In the genomic region with DNA sequence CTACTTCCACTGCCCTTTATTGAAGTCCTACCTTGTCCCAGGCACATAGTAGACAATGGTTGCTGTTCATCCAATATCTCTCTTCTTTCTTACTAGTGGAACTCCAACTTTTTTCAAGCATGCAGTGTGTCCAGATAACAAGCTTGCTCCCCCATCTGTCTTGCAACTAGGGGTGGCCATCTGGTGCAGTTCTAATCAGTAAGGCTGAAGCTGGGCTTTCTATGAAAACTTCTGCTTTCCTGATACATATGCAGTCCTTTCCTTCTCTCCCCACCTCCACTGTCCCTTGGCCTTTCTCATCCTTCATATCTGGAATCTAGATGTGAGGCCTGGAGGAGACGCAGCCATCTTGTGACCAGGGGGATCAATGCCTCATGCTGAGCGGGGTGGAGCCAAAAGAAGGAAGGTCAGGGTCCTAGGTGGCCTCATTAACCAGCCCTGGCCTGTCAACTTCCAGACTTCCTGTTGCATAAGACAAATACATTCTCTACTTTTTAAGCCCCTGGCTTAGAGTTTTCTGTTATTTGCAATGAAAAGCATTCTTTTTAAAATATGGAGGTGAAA, we compare ENCODE assay signal across 2 cellular contexts.
TF ChIP-seq lines count a peak whose summit lies in the region.

No MANE protein-coding gene starts in this region.

TF ChIP-seq in HepG2, 621 proteins besides CTCF, POLR2A, EP300 and RAD21 (continues in another document):
- TF ChIP-seq TMF1 (CRISPR knock-in tag; IDR thresholded peaks at IDR 0.05; ENCODE audit: low read depth) = no peak
- no peak for TF ChIP-seq TEAD3 (CRISPR knock-in tag; optimal IDR thresholded peaks at IDR 0.05; ENCODE audit: borderline replicate concordance)
- peak; percentile 48; the same call in 1 of the 2 replicates for TF ChIP-seq SPEN (CRISPR knock-in tag; IDR thresholded peaks at IDR 0.05; ENCODE audit: low read depth)
- no peak for TF ChIP-seq ZNF329 (CRISPR knock-in tag; IDR thresholded peaks at IDR 0.05; ENCODE audit: low read depth)
- TF ChIP-seq, protein P1, sequence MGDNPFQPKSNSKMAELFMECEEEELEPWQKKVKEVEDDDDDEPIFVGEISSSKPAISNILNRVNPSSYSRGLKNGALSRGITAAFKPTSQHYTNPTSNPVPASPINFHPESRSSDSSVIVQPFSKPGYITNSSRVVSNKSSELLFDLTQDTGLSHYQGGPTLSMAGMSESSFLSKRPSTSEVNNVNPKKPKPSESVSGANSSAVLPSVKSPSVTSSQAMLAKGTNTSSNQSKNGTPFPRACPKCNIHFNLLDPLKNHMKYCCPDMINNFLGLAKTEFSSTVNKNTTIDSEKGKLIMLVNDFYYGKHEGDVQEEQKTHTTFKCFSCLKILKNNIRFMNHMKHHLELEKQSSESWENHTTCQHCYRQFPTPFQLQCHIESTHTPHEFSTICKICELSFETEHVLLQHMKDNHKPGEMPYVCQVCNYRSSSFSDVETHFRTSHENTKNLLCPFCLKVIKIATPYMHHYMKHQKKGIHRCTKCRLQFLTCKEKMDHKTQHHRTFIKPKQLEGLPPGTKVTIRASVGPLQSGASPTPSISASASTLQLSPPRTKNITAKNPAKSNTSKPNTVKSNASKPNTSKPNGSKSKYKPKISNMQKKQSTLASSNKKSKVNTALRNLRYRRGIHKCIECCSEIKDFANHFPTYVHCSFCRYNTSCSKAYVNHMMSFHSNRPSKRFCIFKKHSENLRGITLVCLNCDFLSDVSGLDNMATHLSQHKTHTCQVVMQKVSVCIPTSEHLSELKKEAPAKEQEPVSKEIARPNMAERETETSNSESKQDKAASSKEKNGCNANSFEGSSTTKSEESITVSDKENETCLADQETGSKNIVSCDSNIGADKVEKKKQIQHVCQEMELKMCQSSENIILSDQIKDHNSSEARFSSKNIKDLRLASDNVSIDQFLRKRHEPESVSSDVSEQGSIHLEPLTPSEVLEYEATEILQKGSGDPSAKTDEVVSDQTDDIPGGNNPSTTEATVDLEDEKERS (CRISPR knock-in tag; IDR thresholded peaks at IDR 0.05) = 0 out of 2 replicates have a peak, but pooled peaks have one; percentile 38
- peak; percentile 29; the same call in 1 of the 2 replicates for TF ChIP-seq GABPB1 (CRISPR knock-in tag; IDR thresholded peaks at IDR 0.05)
- 0 out of 2 replicates have a peak, but pooled peaks have one; percentile 9 for TF ChIP-seq RARA (CRISPR knock-in tag; IDR thresholded peaks at IDR 0.05)
- no peak for TF ChIP-seq RBFOX2 (IDR thresholded peaks at IDR 0.05; ENCODE audit: low read depth, low read length)
- TF ChIP-seq IRX3 (CRISPR knock-in tag; IDR thresholded peaks at IDR 0.05; ENCODE audit: borderline replicate concordance, low read depth) = no peak
- no peak for TF ChIP-seq GABPA (IDR thresholded peaks at IDR 0.05; ENCODE audit: low read depth, low read length)
- 0 out of 2 replicates have a peak, but pooled peaks have one; percentile 43 for TF ChIP-seq GABPA (CRISPR knock-in tag; IDR thresholded peaks at IDR 0.05; ENCODE audit: low read depth)
- TF ChIP-seq PRDM10 (CRISPR knock-in tag; IDR thresholded peaks at IDR 0.05; ENCODE audit: low read depth) = no peak

TF ChIP-seq in K562, 482 proteins besides CTCF, POLR2A, EP300 and RAD21 (continues in another document):
- TF ChIP-seq TAL1 (IDR thresholded peaks at IDR 0.05) (peak; percentile 26; the same call in 1 of the 2 replicates), DDX20 (tag; IDR thresholded peaks at IDR 0.05; ENCODE audit: low read depth) (no peak), HBP1 (CRISPR knock-in tag; IDR thresholded peaks at IDR 0.05) (no peak), MCM3 (IDR thresholded peaks at IDR 0.05) (no peak), MTF1 (CRISPR knock-in tag; IDR thresholded peaks at IDR 0.05; ENCODE audit: borderline replicate concordance) (no peak), TBP (optimal IDR thresholded peaks at IDR 0.05; ENCODE audit: low read depth, low read length) (no peak), MEIS2 (IDR thresholded peaks at IDR 0.05; ENCODE audit: partially characterized antibody) (no peak), ZNF143 (CRISPR knock-in tag; IDR thresholded peaks at IDR 0.05) (no peak), ZNF766 (CRISPR knock-in tag; conservative IDR thresholded peaks at IDR 0.05) (no peak), ZNF174 (CRISPR knock-in tag; IDR thresholded peaks at IDR 0.05) (no peak), ZNF75A (CRISPR knock-in tag; IDR thresholded peaks at IDR 0.05) (no peak), BACH1 (tag; IDR thresholded peaks at IDR 0.05) (no peak), TEAD4 (IDR thresholded peaks at IDR 0.05; ENCODE audit: low read length) (0 out of 2 replicates have a peak, but pooled peaks have one; percentile 26), TEAD4 (CRISPR knock-in tag; IDR thresholded peaks at IDR 0.05; ENCODE audit: borderline replicate concordance) (no peak), ZNF24 (IDR thresholded peaks at IDR 0.05) (no peak), TRIM24 (IDR thresholded peaks at IDR 0.05) (0 out of 4 replicates have a peak, but pooled peaks of 1 of the 2 experiments have one; percentile 13), KHSRP (IDR thresholded peaks at IDR 0.05) (no peak), ZFP91 (CRISPR knock-in tag; IDR thresholded peaks at IDR 0.05) (no peak), TARDBP (IDR thresholded peaks at IDR 0.05) (no peak), ZSCAN32 (CRISPR knock-in tag; IDR thresholded peaks at IDR 0.05) (no peak), ZNF717 (CRISPR knock-in tag; IDR thresholded peaks at IDR 0.05) (no peak), DIDO1 (tag; IDR thresholded peaks at IDR 0.05; ENCODE audit: low read depth) (no peak), SUPT5H (IDR thresholded peaks at IDR 0.05) (no peak), NR3C1 (CRISPR knock-in tag; IDR thresholded peaks at IDR 0.05) (no peak), BHLHE40 (IDR thresholded peaks at IDR 0.05; ENCODE audit: low read length) (no peak), CBFA2T3 (IDR thresholded peaks at IDR 0.05) (peak; percentile 65), FOXP1 (CRISPR knock-in tag; IDR thresholded peaks at IDR 0.05) (no peak), CCAR2 (IDR thresholded peaks at IDR 0.05; ENCODE audit: low read depth, low read length) (no peak), GATA2 (CRISPR knock-in tag; IDR thresholded peaks at IDR 0.05) (peak; percentile 44; the same call in 1 of the 2 replicates), EGR1 (conservative IDR thresholded peaks at IDR 0.05) (no peak), AFF4 (CRISPR knock-in tag; IDR thresholded peaks at IDR 0.05) (no peak), ZBTB26 (CRISPR knock-in tag; IDR thresholded peaks at IDR 0.05) (no peak), YY1 (IDR thresholded peaks at IDR 0.05; ENCODE audit: borderline replicate concordance in 1 of 3, control insufficient read depth in 1 of 3, extremely low read depth in 1 of 3, insufficient read depth in 3 of 3, insufficient read length in 1 of 3, insufficient replicate concordance in 2 of 3, low read depth in 1 of 3, low read length in 2 of 3) (peak in 1 of 3 experiments; percentile 15), PHB (CRISPR knock-in tag; IDR thresholded peaks at IDR 0.05) (no peak), HDAC2 (IDR thresholded peaks at IDR 0.05) (no peak), GTF2E2 (tag; IDR thresholded peaks at IDR 0.05) (no peak), ELF1 (tag; IDR thresholded peaks at IDR 0.05) (no peak), MTA3 (IDR thresholded peaks at IDR 0.05; ENCODE audit: borderline replicate concordance) (no peak), ZBTB33 (CRISPR knock-in tag; IDR thresholded peaks at IDR 0.05) (no peak), HLTF (IDR thresholded peaks at IDR 0.05) (no peak), RNF2 (IDR thresholded peaks at IDR 0.05) (no peak), MYNN (IDR thresholded peaks at IDR 0.05) (no peak), MYNN (CRISPR knock-in tag; IDR thresholded peaks at IDR 0.05) (no peak), NBN (IDR thresholded peaks at IDR 0.05; ENCODE audit: low read depth) (no peak), ZNF23 (CRISPR knock-in tag; IDR thresholded peaks at IDR 0.05) (no peak), POLR2B (IDR thresholded peaks at IDR 0.05; ENCODE audit: low read depth, partially characterized antibody) (no peak), ZNF780A (CRISPR knock-in tag; IDR thresholded peaks at IDR 0.05) (no peak)
- TF ChIP-seq, protein P2, sequence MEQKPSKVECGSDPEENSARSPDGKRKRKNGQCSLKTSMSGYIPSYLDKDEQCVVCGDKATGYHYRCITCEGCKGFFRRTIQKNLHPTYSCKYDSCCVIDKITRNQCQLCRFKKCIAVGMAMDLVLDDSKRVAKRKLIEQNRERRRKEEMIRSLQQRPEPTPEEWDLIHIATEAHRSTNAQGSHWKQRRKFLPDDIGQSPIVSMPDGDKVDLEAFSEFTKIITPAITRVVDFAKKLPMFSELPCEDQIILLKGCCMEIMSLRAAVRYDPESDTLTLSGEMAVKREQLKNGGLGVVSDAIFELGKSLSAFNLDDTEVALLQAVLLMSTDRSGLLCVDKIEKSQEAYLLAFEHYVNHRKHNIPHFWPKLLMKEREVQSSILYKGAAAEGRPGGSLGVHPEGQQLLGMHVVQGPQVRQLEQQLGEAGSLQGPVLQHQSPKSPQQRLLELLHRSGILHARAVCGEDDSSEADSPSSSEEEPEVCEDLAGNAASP (IDR thresholded peaks at IDR 0.05) = no peak
- TF ChIP-seq, protein P3, sequence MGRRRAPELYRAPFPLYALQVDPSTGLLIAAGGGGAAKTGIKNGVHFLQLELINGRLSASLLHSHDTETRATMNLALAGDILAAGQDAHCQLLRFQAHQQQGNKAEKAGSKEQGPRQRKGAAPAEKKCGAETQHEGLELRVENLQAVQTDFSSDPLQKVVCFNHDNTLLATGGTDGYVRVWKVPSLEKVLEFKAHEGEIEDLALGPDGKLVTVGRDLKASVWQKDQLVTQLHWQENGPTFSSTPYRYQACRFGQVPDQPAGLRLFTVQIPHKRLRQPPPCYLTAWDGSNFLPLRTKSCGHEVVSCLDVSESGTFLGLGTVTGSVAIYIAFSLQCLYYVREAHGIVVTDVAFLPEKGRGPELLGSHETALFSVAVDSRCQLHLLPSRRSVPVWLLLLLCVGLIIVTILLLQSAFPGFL (CRISPR knock-in tag; IDR thresholded peaks at IDR 0.05) = no peak
